In genomic region chr19:19900124-19900523, GRCh38 we compare ENCODE assay signal across 8 cellular contexts. TPM values are rescaled to one million over a fixed set of nuclear protein-coding genes. Genes with fewer than 3 reads are reported as not detected.
DNase-seq lines count a peak whose midpoint lies in the region; ATAC-seq and TF ChIP-seq lines count a peak whose summit lies in the region.

No MANE protein-coding gene starts in this region.

- H3K4me3 Mint-ChIP-seq in activated T-helper 17 cell treated with anti-CD3 and anti-CD28 coated beads, Interleukin-2, amount 50 U/mL, for 72 hours: peak overlapping the region; percentile 87
- peak overlapping the region; percentile 99 for H3K4me3 Mint-ChIP-seq in stimulated activated memory B cell treated with anti-CD40 and anti-IgM and Interleukin-4, amounts not matched to agents 10 μg/mL and 1 μg/mL and 100 μg/mL, for 72 hours

- no peaks in the 10 kb centered on the region for H3K36me3 ChIP-seq in iPS-15b (ENCODE audit: control insufficient read depth, insufficient read depth, low read length)

- H3K27ac Mint-ChIP-seq in activated T-helper 17 cell treated with anti-CD3 and anti-CD28 coated beads, Interleukin-2, amount 50 U/mL, for 72 hours: peak overlapping the region; percentile 75
- H3K27ac Mint-ChIP-seq in stimulated activated memory B cell treated with anti-CD40 and anti-IgM and Interleukin-4, amounts not matched to agents 10 μg/mL and 1 μg/mL and 100 μg/mL, for 72 hours: peak overlapping the region; percentile 97

- H3K36me3 Mint-ChIP-seq in activated T-helper 17 cell treated with anti-CD3 and anti-CD28 coated beads, Interleukin-2, amount 50 U/mL, for 72 hours (ENCODE audit: low read depth): peaks cover 26% of the 10 kb centered on the region
- H3K36me3 Mint-ChIP-seq in stimulated activated memory B cell treated with anti-CD40 and anti-IgM and Interleukin-4, amounts not matched to agents 10 μg/mL and 1 μg/mL and 100 μg/mL, for 72 hours: peaks cover 35% of the 10 kb centered on the region

- no peak overlapping the region for H3K9ac ChIP-seq in iPS-15b (ENCODE audit: low read depth, low read length)

- H3K27me3 Mint-ChIP-seq in activated T-helper 17 cell treated with anti-CD3 and anti-CD28 coated beads, Interleukin-2, amount 50 U/mL, for 72 hours: no peaks in the 10 kb centered on the region
- no peaks in the 10 kb centered on the region for H3K27me3 Mint-ChIP-seq in stimulated activated memory B cell treated with anti-CD40 and anti-IgM and Interleukin-4, amounts not matched to agents 10 μg/mL and 1 μg/mL and 100 μg/mL, for 72 hours

- DNase-seq in GDM1 (lab: John Stamatoyannopoulos, UW): peak; percentile 34
- DNase-seq in KBM-7: peak; percentile 21

- ATAC-seq in activated T-helper 17 cell treated with anti-CD3 and anti-CD28 coated beads, Interleukin-2, amount 50 U/mL, for 72 hours (replicated peaks): peak; percentile 17
- no peak for ATAC-seq in stimulated activated memory B cell treated with anti-CD40 and anti-IgM and Interleukin-4, amounts not matched to agents 10 μg/mL and 1 μg/mL and 100 μg/mL, for 72 hours
- ATAC-seq in GM18868 (IDR thresholded peaks at IDR 0.05; ENCODE audit: unreplicated experiment): no peak
- ATAC-seq in HG03565 (IDR thresholded peaks at IDR 0.05; ENCODE audit: unreplicated experiment): no peak
- no peak for ATAC-seq in GM18505 (IDR thresholded peaks at IDR 0.05; ENCODE audit: unreplicated experiment)

- TF ChIP-seq POLR2A in GM18505 (IDR thresholded peaks at IDR 0.05; ENCODE audit: borderline replicate concordance, extremely low read depth, insufficient read depth, insufficient read length): no peak

- H3K4me3 ChIP-seq in iPS-15b (ENCODE audit: low read depth, low read length): peak overlapping the region; percentile 92

- peaks cover 16% of the 10 kb centered on the region for H3K9me3 Mint-ChIP-seq in activated T-helper 17 cell treated with anti-CD3 and anti-CD28 coated beads, Interleukin-2, amount 50 U/mL, for 72 hours
- peaks cover 15% of the 10 kb centered on the region for H3K9me3 Mint-ChIP-seq in stimulated activated memory B cell treated with anti-CD40 and anti-IgM and Interleukin-4, amounts not matched to agents 10 μg/mL and 1 μg/mL and 100 μg/mL, for 72 hours

- H3K4me1 Mint-ChIP-seq in activated T-helper 17 cell treated with anti-CD3 and anti-CD28 coated beads, Interleukin-2, amount 50 U/mL, for 72 hours: peaks cover 16% of the 10 kb centered on the region
- peaks cover 20% of the 10 kb centered on the region for H3K4me1 Mint-ChIP-seq in stimulated activated memory B cell treated with anti-CD40 and anti-IgM and Interleukin-4, amounts not matched to agents 10 μg/mL and 1 μg/mL and 100 μg/mL, for 72 hours

- no peaks in the 10 kb centered on the region for H3K27me3 ChIP-seq in iPS-15b (ENCODE audit: control insufficient read depth, insufficient read depth, low read length)

- in situ Hi-C loops in KBM-7 (cut with MboI; ENCODE audit: low pct_unique_long_range_greater_than_20kb, low sequenced_read_pairs): no loop called here

- no peaks in the 10 kb centered on the region for H3K9me3 ChIP-seq in iPS-15b (ENCODE audit: control insufficient read depth, insufficient read depth, low read length)

- H3K4me1 ChIP-seq in iPS-15b (ENCODE audit: control insufficient read depth, insufficient read depth, low read length): no peaks in the 10 kb centered on the region

RNA-seq across cellular contexts. Expression of gene ZNF93, which starts 0.6 kb away (rescaled TPM):
- 10 to 100 TPM; 12.0 to 15.6 TPM for total RNA-seq in activated T-helper 17 cell treated with anti-CD3 and anti-CD28 coated beads, Interleukin-2, amount 50 U/mL, for 72 hours

RNA-seq across cellular contexts. Expression of gene ZNF253, which starts 34.4 kb away (rescaled TPM):
- total RNA-seq in activated T-helper 17 cell treated with anti-CD3 and anti-CD28 coated beads, Interleukin-2, amount 50 U/mL, for 72 hours: 10 to 100 TPM; 15.7 to 17.9 TPM
